ENCODE assay signal across 1 cellular context in the genomic region with DNA sequence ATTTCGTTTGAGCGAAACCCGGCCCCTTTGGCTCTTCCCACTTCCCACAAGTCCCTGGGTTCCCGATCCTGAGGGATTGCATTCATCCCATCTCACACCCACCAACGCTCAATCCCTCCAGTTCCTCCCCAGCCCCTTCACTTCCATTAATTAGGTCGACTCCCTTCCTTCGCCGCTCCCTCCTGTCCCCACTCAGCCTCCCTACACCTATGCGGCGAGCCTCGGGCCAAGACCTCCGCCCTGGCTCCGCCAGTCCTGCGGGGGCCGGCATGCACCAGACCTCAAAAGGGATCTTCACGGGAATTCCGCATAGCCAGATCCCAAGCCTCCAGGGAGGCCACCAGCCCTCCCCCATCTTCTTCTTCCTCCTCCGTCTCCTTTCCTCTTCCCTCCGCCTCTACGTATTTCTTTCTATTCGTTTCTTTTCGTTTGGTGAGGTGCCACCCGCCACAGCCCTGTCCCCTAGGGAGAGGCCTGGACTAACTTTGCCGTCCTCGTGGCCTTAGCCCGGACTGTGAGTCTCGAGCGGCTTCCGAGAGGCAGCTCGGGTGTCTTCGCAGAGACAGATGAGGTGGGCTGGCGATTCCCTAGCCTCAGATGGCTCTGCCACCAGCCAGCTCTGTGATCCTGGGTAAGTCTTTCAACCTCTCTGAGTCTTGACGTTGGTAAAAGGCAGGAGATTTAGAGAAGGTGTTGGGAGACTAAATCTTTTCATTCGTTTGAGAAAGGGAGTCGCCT.
TF ChIP-seq lines count a peak whose summit lies in the region.

No MANE protein-coding gene starts in this region.

TF ChIP-seq in K562, 482 proteins besides CTCF, POLR2A, EP300 and RAD21 (continued from another document):
- TF ChIP-seq, protein P1, sequence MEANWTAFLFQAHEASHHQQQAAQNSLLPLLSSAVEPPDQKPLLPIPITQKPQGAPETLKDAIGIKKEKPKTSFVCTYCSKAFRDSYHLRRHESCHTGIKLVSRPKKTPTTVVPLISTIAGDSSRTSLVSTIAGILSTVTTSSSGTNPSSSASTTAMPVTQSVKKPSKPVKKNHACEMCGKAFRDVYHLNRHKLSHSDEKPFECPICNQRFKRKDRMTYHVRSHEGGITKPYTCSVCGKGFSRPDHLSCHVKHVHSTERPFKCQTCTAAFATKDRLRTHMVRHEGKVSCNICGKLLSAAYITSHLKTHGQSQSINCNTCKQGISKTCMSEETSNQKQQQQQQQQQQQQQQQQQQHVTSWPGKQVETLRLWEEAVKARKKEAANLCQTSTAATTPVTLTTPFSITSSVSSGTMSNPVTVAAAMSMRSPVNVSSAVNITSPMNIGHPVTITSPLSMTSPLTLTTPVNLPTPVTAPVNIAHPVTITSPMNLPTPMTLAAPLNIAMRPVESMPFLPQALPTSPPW (CRISPR knock-in tag; IDR thresholded peaks at IDR 0.05) = no peak
- TF ChIP-seq ZNF785 (CRISPR knock-in tag; IDR thresholded peaks at IDR 0.05) = no peak
- peak; percentile 65; the same call in 1 of the 2 replicates for TF ChIP-seq RNF2 (IDR thresholded peaks at IDR 0.05)
- TF ChIP-seq SETDB1 (IDR thresholded peaks at IDR 0.05; ENCODE audit: low read length) = no peak
- TF ChIP-seq CBFA2T2 (conservative IDR thresholded peaks at IDR 0.05) = no peak
- no peak for TF ChIP-seq MAFK (IDR thresholded peaks at IDR 0.05; ENCODE audit: low read length)
- TF ChIP-seq CBX2 (IDR thresholded peaks at IDR 0.05; ENCODE audit: insufficient read depth, low read length, poor library complexity, severe bottlenecking) = peak; percentile 96
